ENCODE assay signal across 8 cellular contexts in the genomic region with DNA sequence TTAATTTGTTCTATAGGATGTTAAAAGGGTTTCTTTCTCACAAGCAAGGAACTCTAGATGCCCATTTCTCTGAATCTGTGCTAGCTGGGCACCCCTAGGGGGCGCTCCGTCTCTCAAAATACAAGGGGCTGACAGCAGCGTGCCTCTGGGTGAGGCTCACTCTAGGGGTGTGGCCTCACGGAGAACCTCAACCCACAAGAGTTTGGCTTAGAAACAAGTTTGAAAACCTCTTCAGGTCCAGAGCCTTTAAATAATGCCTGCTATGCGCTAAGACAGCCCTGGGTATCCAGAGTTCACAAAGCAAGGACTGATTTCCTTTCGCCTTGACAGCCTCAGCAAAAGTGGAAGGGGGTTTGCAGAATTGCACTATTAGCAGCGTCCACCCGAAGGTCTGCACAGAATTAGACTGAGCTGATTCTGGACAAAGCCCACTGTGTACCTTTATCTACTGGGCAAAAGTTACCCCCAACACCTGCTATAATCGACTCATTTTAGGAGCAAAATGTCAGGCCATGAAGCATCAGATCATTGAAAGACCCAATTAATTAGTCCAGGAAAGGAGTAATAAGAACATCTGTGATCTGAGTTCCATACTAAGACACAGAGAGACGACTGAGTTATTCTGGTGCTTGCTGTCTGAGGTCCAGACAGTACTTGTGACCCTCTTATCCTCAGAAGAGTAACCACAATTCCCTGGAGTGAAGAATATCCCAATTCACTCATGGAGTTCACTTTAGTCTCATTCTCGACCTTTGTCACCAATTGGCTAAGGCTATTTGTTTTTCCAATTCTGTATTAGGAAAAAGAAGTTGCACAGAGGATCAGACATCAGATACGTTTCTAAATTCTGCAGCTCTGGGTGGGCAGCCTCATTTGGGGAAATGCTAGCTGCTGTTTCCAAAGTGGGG. TPM values are rescaled to one million over a fixed set of nuclear protein-coding genes. Genes with fewer than 3 reads are reported as not detected.
DNase-seq lines count a peak whose midpoint lies in the region; ATAC-seq and TF ChIP-seq lines count a peak whose summit lies in the region.

No MANE protein-coding gene starts in this region.

- H3K4me2 ChIP-seq in H9 (ENCODE audit: insufficient read depth, insufficient read length, low read length) = peak overlapping the region; percentile 79

- no peak overlapping the region for H3K27ac ChIP-seq in H9 (ENCODE audit: insufficient read length, low read depth, low read length)
- H3K27ac ChIP-seq in SJCRH30 = no peak overlapping the region
- peak overlapping the region; percentile 85 to 97 (median 90) for H3K27ac ChIP-seq in gastroesophageal sphincter
- no peak overlapping the region for H3K27ac ChIP-seq in neutrophil
- peak overlapping the region; percentile 99 for H3K27ac ChIP-seq in subcutaneous abdominal adipose tissue (ENCODE audit: low read depth, low read length)

- peak; percentile 88 for ATAC-seq in gastroesophageal sphincter

- no CpG with 5 or more reads among the region's 12 CpGs for WGBS in H9 (ENCODE audit: extremely low coverage, insufficient read length, low lambda C conversion rate)
- 0 to 3% methylated on average over 6 to 7 of the region's 12 CpGs for WGBS in gastroesophageal sphincter (ENCODE audit: low coverage in 1 of 2), 2 donors

- H3K18ac ChIP-seq in H9 (ENCODE audit: insufficient read length, low read depth, low read length) = no peak overlapping the region

- H3K4me1 ChIP-seq in ES-I3 (ENCODE audit: insufficient read depth, low read length) (peaks cover 5% of the 10 kb centered on the region; the same call in 1 of the 2 replicates), H9 (ENCODE audit: insufficient read depth, low read length) (no peaks in the 10 kb centered on the region), SJCRH30 (0 out of 2 replicates have a peak, but pooled peaks cover 8% of the 10 kb centered on the region), gastroesophageal sphincter (peaks cover 0 to 47% (median 6%) of the 10 kb centered on the region in 3 donors), neutrophil (ENCODE audit: control insufficient read depth in 1 of 2, insufficient read depth in 1 of 2, low read depth in 1 of 2, low read length in 1 of 2) (peaks cover 15 to 20% of the 10 kb centered on the region in 2 experiments), subcutaneous abdominal adipose tissue (ENCODE audit: control insufficient read depth in 5 of 5, insufficient read depth in 5 of 5, low read length in 5 of 5) (peaks cover 2 to 37% (median 27%) of the 10 kb centered on the region in 5 donors)

- H3K23ac ChIP-seq in H9 (ENCODE audit: insufficient read length, low read depth, low read length) = no peak overlapping the region

- no peaks in the 10 kb centered on the region for H3K9me3 ChIP-seq in ES-I3 (ENCODE audit: control insufficient read depth, insufficient read depth, low read length)
- no peaks in the 10 kb centered on the region for H3K9me3 ChIP-seq in H9 (ENCODE audit: control insufficient read depth, low read depth, low read length)
- no peaks in the 10 kb centered on the region for H3K9me3 ChIP-seq in SJCRH30 (replicated peaks)
- H3K9me3 ChIP-seq in gastroesophageal sphincter = no peaks in the 10 kb centered on the region
- no peaks in the 10 kb centered on the region for H3K9me3 ChIP-seq in neutrophil
- no peaks in the 10 kb centered on the region for H3K9me3 ChIP-seq in subcutaneous abdominal adipose tissue (ENCODE audit: control insufficient read depth in 5 of 5, low read length in 5 of 5)

- no peak overlapping the region for H3K4ac ChIP-seq in H9 (ENCODE audit: low read depth, low read length)

- no peak overlapping the region for H2AFZ ChIP-seq in H9 (ENCODE audit: low read length)

- H3K36me3 Mint-ChIP-seq in H9 (ENCODE audit: insufficient read depth in 1 of 3, low read depth in 3 of 3) = no peaks in the 10 kb centered on the region

- no peak overlapping the region for H3K14ac ChIP-seq in H9 (ENCODE audit: insufficient read depth, low read length)

- H3K9ac ChIP-seq in ES-I3 (ENCODE audit: low read depth, low read length) = peak overlapping the region; percentile 48; the same call in 1 of the 2 replicates
- no peak overlapping the region for H3K9ac ChIP-seq in H9 (ENCODE audit: extremely low read depth, insufficient read length, low read length)
- peak overlapping the region; percentile 85 to 96 (median 95) for H3K9ac ChIP-seq in subcutaneous abdominal adipose tissue (ENCODE audit: low read length in 5 of 5)

- no peaks in the 10 kb centered on the region for H4K20me1 ChIP-seq in H9 (ENCODE audit: control insufficient read depth, insufficient read depth, insufficient read length)

- H3K79me1 ChIP-seq in H9 (ENCODE audit: insufficient read depth, low read depth, low read length, poor library complexity, severe bottlenecking) = no peaks in the 10 kb centered on the region

- TF ChIP-seq EP300 in gastroesophageal sphincter (IDR thresholded peaks at IDR 0.05) = no peak

- H2BK15ac ChIP-seq in H9 (ENCODE audit: low read depth, low read length) = no peak overlapping the region

- H2AK5ac ChIP-seq in H9 (ENCODE audit: insufficient read length, low read length) = no peak overlapping the region

- peaks cover 4% of the 10 kb centered on the region for H3K23me2 ChIP-seq in H9 (ENCODE audit: insufficient read length, low read depth, low read length, poor library complexity, severe bottlenecking)

- H3K36me3 ChIP-seq in ES-I3 (ENCODE audit: insufficient read depth, low read length) (no peaks in the 10 kb centered on the region), SJCRH30 (no peaks in the 10 kb centered on the region), gastroesophageal sphincter (no peaks in the 10 kb centered on the region), neutrophil (no peaks in the 10 kb centered on the region), subcutaneous abdominal adipose tissue (ENCODE audit: control insufficient read depth in 5 of 5, insufficient read depth in 5 of 5, low read length in 5 of 5) (no peaks in the 10 kb centered on the region)

- H3K27me3 Mint-ChIP-seq in H9 (ENCODE audit: low read depth) = peaks cover 30% of the 10 kb centered on the region

- H2BK12ac ChIP-seq in H9 (ENCODE audit: insufficient read length, low read depth, low read length) = no peak overlapping the region

- H2BK120ac ChIP-seq in H9 (ENCODE audit: low read depth, low read length, poor library complexity, severe bottlenecking) = no peak overlapping the region

- peak; percentile 95 for TF ChIP-seq CTCF in H9 (conservative IDR thresholded peaks at IDR 0.05)
- peak; percentile 86 to 96 (median 92) for TF ChIP-seq CTCF in gastroesophageal sphincter (IDR thresholded peaks at IDR 0.05)
- peak; percentile 69 for TF ChIP-seq CTCF in neutrophil (IDR thresholded peaks at IDR 0.05)

- no peak overlapping the region for H2BK5ac ChIP-seq in H9 (ENCODE audit: insufficient read length, low read length)

- H3T11ph ChIP-seq in H9 (ENCODE audit: low read length) = no peak overlapping the region

- H3K4me3 Mint-ChIP-seq in H9 = peak overlapping the region; percentile 63 to 83

- peak overlapping the region; percentile 60 for H3K4me3 ChIP-seq in SJCRH30
- peak overlapping the region; percentile 49 to 55 for H3K4me3 ChIP-seq in gastroesophageal sphincter
- H3K4me3 ChIP-seq in neutrophil (ENCODE audit: low read depth in 1 of 2, low read length in 1 of 2) = peak overlapping the region; percentile 34 to 53
- peak overlapping the region; percentile 69 to 95 (median 79) for H3K4me3 ChIP-seq in subcutaneous abdominal adipose tissue (ENCODE audit: low read depth in 1 of 5, low read length in 5 of 5)

- H2BK20ac ChIP-seq in H9 (ENCODE audit: low read depth, low read length, poor library complexity, severe bottlenecking) = no peak overlapping the region

- DNase-seq in H9 (peak; percentile 86), M059J (ENCODE audit: low read depth) (peak; percentile 94), SJCRH30 (peak; percentile 90 to 96)
- DNase-seq in activated naive CD4-positive, alpha-beta T cell treated with Interleukin-2 at 50 U/mL for 16 hours = peak; percentile 85

- no peak overlapping the region for H4K8ac ChIP-seq in H9 (replicated peaks; ENCODE audit: insufficient read length, low read depth, low read length)

- no peak overlapping the region for H4K91ac ChIP-seq in H9 (ENCODE audit: insufficient read length, low read depth, low read length)

- no peak for TF ChIP-seq POLR2A in gastroesophageal sphincter (IDR thresholded peaks at IDR 0.05)

- no peak overlapping the region for H3K56ac ChIP-seq in H9 (ENCODE audit: insufficient read length, low read depth, low read length)

- no peaks in the 10 kb centered on the region for H3K79me2 ChIP-seq in H9 (ENCODE audit: insufficient read depth, low read length)

- no peak overlapping the region for H4K5ac ChIP-seq in H9 (ENCODE audit: insufficient read length, low read depth, low read length)

- H3K9me3 Mint-ChIP-seq in H9 = no peaks in the 10 kb centered on the region

- peaks cover 10 to 14% of the 10 kb centered on the region in 2 experiments for H3K4me1 Mint-ChIP-seq in H9

- H3K27me3 ChIP-seq in H9 (ENCODE audit: insufficient read depth, low read length) = peaks cover 3% of the 10 kb centered on the region; the same call in 1 of the 2 replicates
- no peaks in the 10 kb centered on the region for H3K27me3 ChIP-seq in SJCRH30
- no peaks in the 10 kb centered on the region for H3K27me3 ChIP-seq in gastroesophageal sphincter
- H3K27me3 ChIP-seq in neutrophil = peaks cover 59% of the 10 kb centered on the region
- H3K27me3 ChIP-seq in subcutaneous abdominal adipose tissue (ENCODE audit: control insufficient read depth in 5 of 5, insufficient read depth in 4 of 5, low read length in 5 of 5) = no peaks in the 10 kb centered on the region

- H3K27ac Mint-ChIP-seq in H9 = no peak overlapping the region; a peak in 1 of 7 replicates

RNA-seq across cellular contexts. Expression of a gene that starts 0.6 kb away (rescaled TPM):
- total RNA-seq in H9 (2021) (0.13 and 0.15 TPM in 2 replicates), gastroesophageal sphincter (10 to 100 TPM; 35.1 to 97.7 (median 60.5) TPM)
- total RNA-seq in M059J (2014; rRNA removed; shearing (Covaris generic)) = 14.9 and 15.8 TPM in 2 replicates
- total RNA-seq in SJCRH30 (2014; rRNA removed; shearing (Covaris generic)) = 3.6 and 4.4 TPM in 2 replicates

RNA-seq across cellular contexts. Expression of a gene that starts 37.4 kb away (rescaled TPM):
- 22.7 and 23.1 TPM in 2 replicates for total RNA-seq in H9 (2021)
- 18.8 and 20.6 TPM in 2 replicates for total RNA-seq in M059J (2014; rRNA removed; shearing (Covaris generic))
- total RNA-seq in SJCRH30 (2014; rRNA removed; shearing (Covaris generic)) = 28.4 and 40.1 TPM in 2 replicates
- 10 to 100 TPM; 11.2 to 23.0 (median 16.7) TPM for total RNA-seq in gastroesophageal sphincter

Comparison
In these comparisons a context has a peak if more than half of its experiments do, and no peak if none do; other contexts are left out.
1. H3K27ac ChIP-seq: peak in gastroesophageal sphincter (4 of 4) and subcutaneous abdominal adipose tissue (single experiment); none in H9 (single experiment), SJCRH30 (single experiment) and neutrophil (single experiment).
2. Peak in every context shown above with its lines, with median percentiles within 50 percentile points of each other: DNase-seq, CTCF ChIP-seq and H3K4me3 ChIP-seq.